ENCODE assay signal across 9 cellular contexts in the genomic region with DNA sequence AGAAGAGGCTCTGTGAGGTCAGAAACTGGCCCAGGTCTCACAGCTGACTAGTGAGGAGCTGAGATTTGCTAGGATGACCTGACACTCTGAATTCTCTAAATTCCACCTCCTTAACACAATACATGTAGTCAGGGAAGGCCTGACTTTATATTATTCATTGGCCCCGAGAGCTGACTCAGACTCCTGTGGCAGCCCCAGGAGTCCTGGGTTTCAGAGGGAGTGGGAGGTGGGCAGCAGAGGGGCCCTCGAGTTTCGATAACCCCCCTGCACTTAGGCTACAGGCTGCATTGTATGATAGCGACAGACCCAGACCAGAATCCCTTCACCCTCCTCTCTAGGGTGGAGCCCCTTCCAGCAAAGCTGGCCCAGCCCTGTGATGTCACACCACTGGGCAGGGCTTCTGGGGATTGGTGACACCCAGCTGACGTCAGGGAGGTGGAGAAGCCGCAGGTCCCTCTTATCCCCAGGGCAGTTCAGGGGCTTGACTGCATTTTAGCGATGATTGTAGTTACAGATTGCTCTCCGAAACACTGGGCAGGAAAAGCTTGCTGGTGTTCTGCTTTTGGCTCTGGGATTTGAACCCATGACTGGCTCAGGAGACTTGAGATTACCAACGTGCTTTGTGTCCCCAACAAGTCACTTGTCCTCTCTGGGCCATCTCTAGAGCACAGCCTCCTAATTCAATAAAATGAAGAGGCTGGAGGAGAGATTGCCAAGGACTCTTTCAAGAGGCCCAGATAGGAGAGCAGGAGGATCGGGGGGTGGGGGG. TPM values are rescaled to one million over a fixed set of nuclear protein-coding genes. Genes with fewer than 3 reads are reported as not detected.
DNase-seq lines count a peak whose midpoint lies in the region; ATAC-seq and TF ChIP-seq lines count a peak whose summit lies in the region.
"Had no signal": no experiment of that assay in that cellular context is flagged by ENCODE, and none has a peak within 500 bp of the region (broad histone marks: within the 10 kb centered on the region; RNA-seq: fewer than 3 reads in every experiment).

No MANE protein-coding gene starts in this region.

- 0 out of 2 replicates have a peak, but pooled peaks have one; percentile 12 for TF ChIP-seq CTCF in PC-9 (conservative IDR thresholded peaks at IDR 0.05)
- no peak for TF ChIP-seq CTCF in epithelial cell of proximal tubule (conservative IDR thresholded peaks at IDR 0.05; ENCODE audit: low read depth, low read length)
- no peak for TF ChIP-seq CTCF in retinal pigment epithelial cell (conservative IDR thresholded peaks at IDR 0.05; ENCODE audit: low read depth, low read length)

- peaks cover 58% of the 10 kb centered on the region for H3F3A ChIP-seq in PC-9 (ENCODE audit: insufficient read depth, low read depth)

- H3K4me3 ChIP-seq in PC-9 (peak overlapping the region; percentile 26; the same call in 1 of the 2 replicates), epithelial cell of proximal tubule (ENCODE audit: low read depth, low read length) (no peak overlapping the region), retinal pigment epithelial cell (ENCODE audit: low read length) (no peak overlapping the region)

- H2AFZ ChIP-seq in PC-9, result 0 out of 2 replicates have a peak overlapping the region, but pooled peaks have one; percentile 30

- peak; percentile 87 for DNase-seq in HT-29 (ENCODE audit: low spot score)
- peak; percentile 91 to 95 for DNase-seq in PC-9
- peak; percentile 78 for DNase-seq in epithelial cell of proximal tubule (ENCODE audit: low read depth)
- DNase-seq in retinal pigment epithelial cell (ENCODE audit: low read depth), result peak; percentile 56
- no peak for DNase-seq in stimulated activated CD4-positive, alpha-beta T cell treated with anti-CD3 and anti-CD28 coated beads, Interleukin-1b, Interleukin-23, amount 100 ng/mL, for 48 hours
- DNase-seq in KBM-7, result no peak
- DNase-seq in stimulated activated CD4-positive, alpha-beta T cell treated with anti-CD3 and anti-CD28 coated beads, Interleukin-4, amount 100 ng/mL, for 24 hours, result no peak
- DNase-seq: stimulated activated naive B cell treated with anti-CD40 and anti-IgM and Interleukin-4, amounts not matched to agents 10 μg/mL and 1 μg/mL and 100 μg/mL, for 72 hours had no signal

- peak overlapping the region; percentile 99 for H3K27ac ChIP-seq in PC-9

- no peak for ATAC-seq in HG03280 (IDR thresholded peaks at IDR 0.05; ENCODE audit: unreplicated experiment)
- ATAC-seq: stimulated activated naive B cell treated with anti-CD40 and anti-IgM and Interleukin-4, amounts not matched to agents 10 μg/mL and 1 μg/mL and 100 μg/mL, for 72 hours had no signal

- in situ Hi-C loops in KBM-7 (cut with MboI; ENCODE audit: low pct_unique_long_range_greater_than_20kb, low sequenced_read_pairs), result loop anchor here (25.0 kb wide), 1 partner anchor 218 kb away; a partner anchor contains a TSS

- H3K9me3 ChIP-seq in PC-9 (ENCODE audit: insufficient read depth, low read depth), result no peaks in the 10 kb centered on the region

- POLR2A ChIA-PET in PC-9 (lab: Charles Lee; ENCODE audit: unreplicated experiment), result interaction anchor here (0.5 to 3.2 kb wide), 19 partner anchors 9 to 590 kb away, joined by 3 to 66 read pairs (median 7); a partner anchor contains a TSS

- no peaks in the 10 kb centered on the region for H3K36me3 ChIP-seq in PC-9 (ENCODE audit: low read depth)

- no peaks in the 10 kb centered on the region for H3K79me2 ChIP-seq in PC-9 (ENCODE audit: low read depth)

- peaks cover 76% of the 10 kb centered on the region for H3K4me1 ChIP-seq in PC-9 (replicated peaks; ENCODE audit: insufficient read depth)

- CTCF ChIA-PET in PC-9 (lab: Charles Lee), result interaction anchor here (0.6 to 0.7 kb wide), 4 partner anchors 13 to 60 kb away, joined by 3 to 6 read pairs (median 3); no protein-coding TSS in a partner anchor

- peak overlapping the region; percentile 71 for H3K4me2 ChIP-seq in PC-9

- intact Hi-C loops in PC-9 (cut with micrococcal nuclease; ENCODE audit: unreplicated experiment), result loop anchor here (1.0 to 10.0 kb wide), 7 partner anchors 14 to 391 kb away; a partner anchor contains a TSS

- BruUV-seq in PC-9 (replicated peaks; lab: Mats Ljungman, UMichigan), result no TSS peak

- no peaks in the 10 kb centered on the region for H3K9me2 ChIP-seq in PC-9 (ENCODE audit: insufficient read depth)

- H3K27me3 ChIP-seq in PC-9 (ENCODE audit: insufficient read depth, low read depth), result no peaks in the 10 kb centered on the region

- no peaks in the 10 kb centered on the region for H4K20me1 ChIP-seq in PC-9 (ENCODE audit: insufficient read depth)

RNA-seq across cellular contexts. Expression of a gene that starts 17.0 kb away (rescaled TPM):
- total RNA-seq in HT-29 (2014; rRNA removed; shearing (Covaris generic)), result 0.69 TPM in 1 of 2 replicates, not detected in the other
- total RNA-seq in PC-9 (2021), result 0.30 and 0.33 TPM in 2 replicates
- total RNA-seq in epithelial cell of proximal tubule, result 0.06 and 0.07 TPM in 2 replicates

RNA-seq across cellular contexts. Expression of a gene that starts 38.8 kb away (rescaled TPM):
- 17.0 and 21.2 TPM in 2 replicates for total RNA-seq in HT-29 (2014; rRNA removed; shearing (Covaris generic))
- total RNA-seq in PC-9 (2021) (40.0 and 42.6 TPM in 2 replicates), epithelial cell of proximal tubule (33.8 and 47.0 TPM in 2 replicates)

RNA-seq across cellular contexts. Expression of a gene that starts 54.6 kb away (rescaled TPM):
- 16.3 and 16.8 TPM in 2 replicates for total RNA-seq in HT-29 (2014; rRNA removed; shearing (Covaris generic))
- not detected in 2 replicates for total RNA-seq in PC-9 (2021)
- total RNA-seq in epithelial cell of proximal tubule, result 0.06 TPM in 1 of 2 replicates, not detected in the other

Comparison
In these comparisons a context has a peak if more than half of its experiments do, and no peak if none do; other contexts are left out.
1. DNase-seq: peak in HT-29 (single experiment), PC-9 (2 of 2), epithelial cell of proximal tubule (single experiment) and retinal pigment epithelial cell (single experiment); none in stimulated activated CD4-positive, alpha-beta T cell treated with anti-CD3 and anti-CD28 coated beads, Interleukin-1b, Interleukin-23, amount 100 ng/mL, for 48 hours (single experiment), KBM-7 (single experiment) and stimulated activated CD4-positive, alpha-beta T cell treated with anti-CD3 and anti-CD28 coated beads, Interleukin-4, amount 100 ng/mL, for 24 hours (single experiment).
2. RNA of a gene that starts 54.6 kb away (total RNA-seq): 16.3 to 16.8 TPM in HT-29; 0.06 TPM in epithelial cell of proximal tubule and not detected in PC-9; every median in the first group is over 10 times any median in the second.